22 cellular contexts compared by ENCODE assay signal in the genomic region with DNA sequence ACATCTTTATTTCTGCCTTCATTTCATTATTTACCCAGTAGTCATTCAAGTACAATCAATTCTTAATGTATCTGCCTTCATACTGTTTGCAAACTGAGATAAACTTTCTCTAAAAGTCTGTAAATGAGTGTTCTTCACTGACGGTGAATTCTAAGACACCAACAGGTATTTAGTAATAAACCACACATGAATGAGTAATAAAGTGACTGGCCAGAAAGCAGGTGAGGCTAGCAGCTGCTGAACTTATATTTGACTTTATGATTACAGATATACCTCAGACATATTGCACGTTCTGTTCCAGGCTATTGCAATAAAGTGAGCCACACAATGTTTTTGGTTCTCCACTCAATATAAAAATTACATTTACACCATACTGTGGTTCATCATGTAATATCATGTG.
DNase-seq lines count a peak whose midpoint lies in the region; ATAC-seq, FAIRE-seq and TF ChIP-seq lines count a peak whose summit lies in the region.
"Had no signal": no experiment of that assay in that cellular context is flagged by ENCODE, and none has a peak within 500 bp of the region (broad histone marks: within the 10 kb centered on the region; RNA-seq: fewer than 3 reads in every experiment).

No MANE protein-coding gene starts in this region.

- TF ChIP-seq CTCF in MCF 10A (IDR thresholded peaks at IDR 0.05; ENCODE audit: unreplicated experiment) (no peak), breast epithelium (IDR thresholded peaks at IDR 0.05) (no peak), bronchial epithelial cell (IDR thresholded peaks at IDR 0.05; ENCODE audit: insufficient read depth, low read length, severe bottlenecking) (no peak)

- H3K27ac ChIP-seq in breast epithelium = no peak overlapping the region
- no peak overlapping the region for H3K27ac ChIP-seq in small intestine (ENCODE audit: low read depth in 1 of 2, low read length in 1 of 2)
- H3K27ac ChIP-seq: 22Rv1, BLaER1, C4-2B, GM23248 had no signal

- H3K36me3 Mint-ChIP-seq in MCF 10A (ENCODE audit: insufficient read depth, unreplicated experiment) = no peaks in the 10 kb centered on the region
- H3K36me3 Mint-ChIP-seq: CD4-positive, CD25-positive, alpha-beta regulatory T cell; CD8-positive, alpha-beta T cell had no signal

- CTCF ChIA-PET in MCF 10A (lab: Yijun Ruan, JAX) = no interaction called here

- H3K27me3 Mint-ChIP-seq in MCF 10A (ENCODE audit: insufficient read depth, unreplicated experiment) = no peaks in the 10 kb centered on the region
- H3K27me3 Mint-ChIP-seq: B cell; CD4-positive, CD25-positive, alpha-beta regulatory T cell had no signal

- intact Hi-C loops in MCF 10A (cut with micrococcal nuclease) = no loop called here
- intact Hi-C loops in breast epithelium (cut with DNase I; ENCODE audit: low total_unique reads) = no loop called here

- H3K9me3 Mint-ChIP-seq in MCF 10A (ENCODE audit: unreplicated experiment) = no peaks in the 10 kb centered on the region

- H3K4me1 Mint-ChIP-seq in MCF 10A (ENCODE audit: insufficient read depth, unreplicated experiment) = peaks cover 19% of the 10 kb centered on the region
- H3K4me1 Mint-ChIP-seq: B cell; CD4-positive, CD25-positive, alpha-beta regulatory T cell had no signal

- POLR2A ChIA-PET in MCF 10A (lab: Yijun Ruan, JAX) = no interaction called here

- ATAC-seq in GM19397 (IDR thresholded peaks at IDR 0.05; ENCODE audit: unreplicated experiment) = no peak
- ATAC-seq: CD8-positive, alpha-beta T cell had no signal

- H3K9me3 ChIP-seq in breast epithelium (no peaks in the 10 kb centered on the region), small intestine (ENCODE audit: control insufficient read depth, low read depth) (no peaks in the 10 kb centered on the region)
- H3K9me3 ChIP-seq: BLaER1, Caco-2 had no signal

- no peaks in the 10 kb centered on the region for H3K4me1 ChIP-seq in breast epithelium
- H3K4me1 ChIP-seq in small intestine (ENCODE audit: control insufficient read depth in 2 of 2, insufficient read depth in 1 of 2, low read depth in 1 of 2, low read length in 1 of 2) = no peaks in the 10 kb centered on the region
- H3K4me1 ChIP-seq: BLaER1, Caco-2 had no signal

- 14 to 61% (median 41%) methylated on average over 2 of the region's 2 CpGs for WGBS in small intestine, 3 donors

- no peaks in the 10 kb centered on the region for H3K27me3 ChIP-seq in breast epithelium
- H3K27me3 ChIP-seq in bronchial epithelial cell (ENCODE audit: control insufficient read depth, insufficient read depth, low read length) = no peaks in the 10 kb centered on the region
- H3K27me3 ChIP-seq in small intestine (ENCODE audit: control insufficient read depth in 2 of 2, insufficient read depth in 2 of 2, low read length in 2 of 2) = no peaks in the 10 kb centered on the region
- H3K27me3 ChIP-seq: BLaER1 had no signal

- no peaks in the 10 kb centered on the region for H3K36me3 ChIP-seq in breast epithelium
- H3K36me3 ChIP-seq in bronchial epithelial cell (ENCODE audit: control insufficient read depth, insufficient read depth, low read length) = no peaks in the 10 kb centered on the region
- no peaks in the 10 kb centered on the region for H3K36me3 ChIP-seq in small intestine (ENCODE audit: control insufficient read depth in 2 of 2, insufficient read depth in 2 of 2, low read length in 2 of 2)
- H3K36me3 ChIP-seq: BLaER1 had no signal

- TF ChIP-seq POLR2A in breast epithelium (IDR thresholded peaks at IDR 0.05) = no peak

- BruUV-seq in MCF 10A (replicated peaks; lab: Mats Ljungman, UMichigan) = no TSS peak

- H3K4me3 ChIP-seq in breast epithelium (no peak overlapping the region), bronchial epithelial cell (ENCODE audit: low read depth, low read length) (no peak overlapping the region), small intestine (ENCODE audit: low read depth in 1 of 2, low read length in 2 of 2) (no peak overlapping the region)
- H3K4me3 ChIP-seq: BLaER1, GM23248 had no signal

- DNase-seq in MCF 10A (ENCODE audit: unreplicated experiment) = peak; percentile 17
- DNase-seq in breast epithelium (ENCODE audit: low spot score in 2 of 2) = no peak
- DNase-seq in bronchial epithelial cell (ENCODE audit: low read depth) = peak; percentile 41
- DNase-seq in small intestine = peak; percentile 2
- DNase-seq in NCI-H2227 (lab: John Stamatoyannopoulos, UW; ENCODE audit: unreplicated experiment) = no peak
- DNase-seq: Caco-2; CD4-positive, CD25-positive, alpha-beta regulatory T cell; CD8-positive, alpha-beta T cell; DMS153; DND-41; GM23248; H7; HCEC 1CT had no signal

- FAIRE-seq in bronchial epithelial cell (lab: Jason Lieb, UNC) (no peak), small intestine (lab: Jason Lieb, UNC) (no peak)
- FAIRE-seq: A204.1, G401.6, GM12892, H1 had no signal

- H3K4me3 Mint-ChIP-seq in MCF 10A (ENCODE audit: unreplicated experiment) = peak overlapping the region; percentile 18
- H3K4me3 Mint-ChIP-seq: B cell; CD4-positive, CD25-positive, alpha-beta regulatory T cell; CD8-positive, alpha-beta T cell had no signal

- no peak overlapping the region for H3K27ac Mint-ChIP-seq in MCF 10A (ENCODE audit: low read depth, unreplicated experiment)
- H3K27ac Mint-ChIP-seq: B cell; CD4-positive, CD25-positive, alpha-beta regulatory T cell; CD8-positive, alpha-beta T cell had no signal

Comparison
In these comparisons a context has a peak if more than half of its experiments do, and no peak if none do; other contexts are left out.
1. DNase-seq: peak in MCF 10A (single experiment), bronchial epithelial cell (single experiment) and small intestine (single experiment); none in breast epithelium (0 of 2) and NCI-H2227 (single experiment).